In the genomic region with DNA sequence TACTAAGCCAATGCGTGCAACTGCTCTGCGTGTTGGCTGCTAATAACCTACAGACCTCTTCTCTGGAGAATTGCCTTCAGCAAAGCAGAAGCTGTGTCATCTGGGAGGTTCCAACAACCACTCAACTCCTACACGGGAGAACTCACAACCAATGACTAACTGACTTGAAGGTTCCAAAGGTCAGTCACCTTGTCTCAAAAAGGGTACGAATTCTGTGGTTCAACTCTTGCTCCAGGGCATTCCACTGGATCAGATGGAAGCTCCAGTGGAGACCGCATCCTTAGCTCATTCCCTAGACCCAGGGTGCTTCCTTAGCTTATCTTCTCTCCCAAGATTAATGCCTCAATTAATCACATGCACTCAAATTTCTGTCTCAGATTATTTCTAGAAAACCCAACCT, we compare ENCODE assay signal across 16 cellular contexts.
"Had no signal": no experiment of that assay in that cellular context is flagged by ENCODE, and none has a peak within 500 bp of the region (broad histone marks: within the 10 kb centered on the region; RNA-seq: fewer than 3 reads in every experiment).

No MANE protein-coding gene starts in this region.

- H3K4me3 ChIP-seq: SJCRH30 had no signal

- H3K4me1 ChIP-seq: SJCRH30 had no signal

- ATAC-seq: SK-N-SH treated with all-trans-retinoic acid at 6 μM for 48 hours had no signal

- FAIRE-seq: RCC 7860 had no signal

- H3K36me3 ChIP-seq: SJCRH30 had no signal

- H3K9me3 ChIP-seq: SJCRH30 had no signal

- DNase-seq: KG1, MM.1S, NCI-H1092 treated with DMSO at 0.1 percent for 48 hours, NCI-H1436, NCI-H187, NCI-H2029, NCI-H2081 treated with DMSO at 0.1 percent for 48 hours, NCI-H2171 treated with DMSO at 0.1 percent for 48 hours, NCI-H524, NCI-H69, NCI-H774, SHP77, SJCRH30 had no signal

- H3K27ac ChIP-seq: RWPE1, SJCRH30 had no signal

- H3K27me3 ChIP-seq: SJCRH30 had no signal
